ENCODE assay signal across 8 cellular contexts in the genomic region with DNA sequence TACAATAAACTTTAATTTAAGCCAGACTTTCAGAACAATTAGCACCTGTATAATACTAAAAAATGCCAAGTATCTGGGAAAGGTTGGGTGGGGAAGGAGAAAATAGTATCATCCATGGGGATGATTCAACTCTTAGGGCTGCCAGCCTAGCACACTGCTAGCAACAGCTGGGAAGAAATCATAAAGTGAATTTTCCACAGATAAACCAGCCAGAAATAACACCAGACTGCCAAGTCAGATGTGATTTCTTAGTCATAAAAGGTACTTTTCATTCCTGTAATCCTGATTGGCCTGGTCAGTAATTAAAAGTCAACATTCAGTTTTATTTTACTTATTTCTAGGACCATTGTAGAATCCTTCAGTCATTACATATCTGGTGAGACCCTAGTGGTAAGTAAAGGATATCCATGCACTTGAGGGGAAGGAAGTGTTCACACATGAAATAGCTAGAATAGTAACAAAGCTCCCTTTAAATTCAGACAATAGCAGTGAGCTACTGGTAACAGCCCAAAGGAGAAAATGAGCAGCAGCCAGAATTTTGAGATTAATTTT. TPM values are rescaled to one million over a fixed set of nuclear protein-coding genes. Genes with fewer than 3 reads are reported as not detected.
DNase-seq lines count a peak whose midpoint lies in the region; ATAC-seq, FAIRE-seq and TF ChIP-seq lines count a peak whose summit lies in the region.

No MANE protein-coding gene starts in this region.

- no peak overlapping the region for H2AFZ ChIP-seq in astrocyte (ENCODE audit: low read depth, low read length)

- FAIRE-seq in astrocyte (lab: Jason Lieb, UNC) = peak; percentile 39

- 0 out of 2 replicates have a peak overlapping the region, but pooled peaks have one; percentile 24 for H3K9ac ChIP-seq in BLaER1
- peak overlapping the region; percentile 85 for H3K9ac ChIP-seq in astrocyte (ENCODE audit: low read length)

- H3K27ac Mint-ChIP-seq in astrocyte (ENCODE audit: unreplicated experiment) (peak overlapping the region; percentile 98), glutamatergic neuron (ENCODE audit: unreplicated experiment) (no peak overlapping the region)

- no peaks in the 10 kb centered on the region for H3K36me3 ChIP-seq in BLaER1
- no peaks in the 10 kb centered on the region for H3K36me3 ChIP-seq in astrocyte (ENCODE audit: insufficient read depth, low read length)
- H3K36me3 ChIP-seq in lung (ENCODE audit: control insufficient read depth in 2 of 2, insufficient read depth in 2 of 2, low read length in 2 of 2) = no peaks in the 10 kb centered on the region

- H3K4me2 ChIP-seq in BLaER1 (peak overlapping the region; percentile 67), astrocyte (ENCODE audit: low read length) (peak overlapping the region; percentile 80)

- H3K36me3 Mint-ChIP-seq in astrocyte (ENCODE audit: low read depth, unreplicated experiment) (peaks cover 5% of the 10 kb centered on the region), glutamatergic neuron (ENCODE audit: unreplicated experiment) (no peaks in the 10 kb centered on the region)

- ATAC-seq in HG03060 (IDR thresholded peaks at IDR 0.05; ENCODE audit: low read depth, unreplicated experiment) (peak; percentile 5), lung (ENCODE audit: insufficient read depth, low FRiP score) (peak; percentile 22), HG03039 (IDR thresholded peaks at IDR 0.05; ENCODE audit: unreplicated experiment) (no peak), HG03432 (IDR thresholded peaks at IDR 0.05; ENCODE audit: unreplicated experiment) (no peak)

- DNase-seq in astrocyte (ENCODE audit: low read depth) = peak; percentile 97
- DNase-seq in lung (ENCODE audit: low spot score) = no peak
- no peak for DNase-seq in glutamatergic neuron
- no peak for DNase-seq in GOT3 (lab: John Stamatoyannopoulos, UW)

- H3K4me3 Mint-ChIP-seq in astrocyte (ENCODE audit: unreplicated experiment) = peak overlapping the region; percentile 66
- no peak overlapping the region for H3K4me3 Mint-ChIP-seq in glutamatergic neuron (ENCODE audit: unreplicated experiment)

- TF ChIP-seq CTCF in astrocyte (IDR thresholded peaks at IDR 0.05; ENCODE audit: insufficient read depth, low read depth, low read length) = peak; percentile 32
- TF ChIP-seq CTCF in lung (IDR thresholded peaks at IDR 0.05; ENCODE audit: control extremely low read depth, extremely low read depth) = no peak
- no peak for TF ChIP-seq CTCF in glutamatergic neuron (IDR thresholded peaks at IDR 0.05; ENCODE audit: partially characterized antibody, unreplicated experiment)

- H3K4me1 ChIP-seq in BLaER1 (peaks cover 45% of the 10 kb centered on the region), astrocyte (ENCODE audit: insufficient read depth, low read length) (peaks cover 55% of the 10 kb centered on the region), lung (ENCODE audit: control insufficient read depth in 2 of 2, insufficient read depth in 2 of 2, low read length in 2 of 2) (peaks cover 2 to 35% of the 10 kb centered on the region in 2 donors)

- H3K27me3 ChIP-seq in BLaER1 (no peaks in the 10 kb centered on the region), astrocyte (ENCODE audit: insufficient read depth, low read length) (no peaks in the 10 kb centered on the region), lung (ENCODE audit: control insufficient read depth, insufficient read depth) (no peaks in the 10 kb centered on the region)

- H3K27ac ChIP-seq in BLaER1 = peak overlapping the region; percentile 51; the same call in 1 of the 2 replicates
- H3K27ac ChIP-seq in astrocyte (ENCODE audit: low read depth, low read length) = peak overlapping the region; percentile 98
- peak overlapping the region; percentile 47 to 88 for H3K27ac ChIP-seq in lung (ENCODE audit: low read depth in 1 of 2, low read length in 1 of 2)

- peaks cover 10% of the 10 kb centered on the region; the same call in 1 of the 2 replicates for H4K20me1 ChIP-seq in BLaER1
- no peaks in the 10 kb centered on the region for H4K20me1 ChIP-seq in astrocyte (ENCODE audit: insufficient read depth, low read length)

- H3K4me3 ChIP-seq in BLaER1 (no peak overlapping the region), astrocyte (ENCODE audit: insufficient read depth, low read depth, low read length) (peak overlapping the region; percentile 14), lung (no peak overlapping the region)

- H3K4me1 Mint-ChIP-seq in astrocyte (ENCODE audit: low read depth, unreplicated experiment) = peaks cover 62% of the 10 kb centered on the region
- H3K4me1 Mint-ChIP-seq in glutamatergic neuron (ENCODE audit: low read depth, unreplicated experiment) = peaks cover 8% of the 10 kb centered on the region

- H3K79me2 ChIP-seq in astrocyte (ENCODE audit: insufficient read depth, low read length) = peaks cover 52% of the 10 kb centered on the region

- H3K9me3 Mint-ChIP-seq in astrocyte (ENCODE audit: unreplicated experiment) (no peaks in the 10 kb centered on the region), glutamatergic neuron (ENCODE audit: unreplicated experiment) (no peaks in the 10 kb centered on the region)

- no peaks in the 10 kb centered on the region for H3K27me3 Mint-ChIP-seq in astrocyte (ENCODE audit: low read depth, unreplicated experiment)
- H3K27me3 Mint-ChIP-seq in glutamatergic neuron (ENCODE audit: unreplicated experiment) = peaks cover 5% of the 10 kb centered on the region

- H3K9me3 ChIP-seq in BLaER1 (no peaks in the 10 kb centered on the region), astrocyte (ENCODE audit: insufficient read depth, low read depth, low read length) (no peaks in the 10 kb centered on the region), lung (ENCODE audit: control insufficient read depth in 2 of 2, insufficient read depth in 1 of 2, low read length in 1 of 2) (no peaks in the 10 kb centered on the region)

RNA-seq across cellular contexts. Expression of gene LIMS1, which starts 59.4 kb away (rescaled TPM):
- total RNA-seq in astrocyte = 202 and 205 TPM in 2 replicates
- 100 to 1,000 TPM in 1 of 2 donors, 10 to 100 TPM in 1; 96.6 to 102 TPM for total RNA-seq in lung
- 10 to 100 TPM; 26.7 to 84.2 TPM for polyA plus RNA-seq in lung
- total RNA-seq in glutamatergic neuron (ENCODE audit: unreplicated experiment) = 18.5 TPM

Comparison
In these comparisons a context has a peak if more than half of its experiments do, and no peak if none do; other contexts are left out.
1. ATAC-seq: peak in HG03060 (single experiment) and lung (single experiment); none in HG03039 (single experiment) and HG03432 (single experiment).
2. Peak in every context shown above with its lines, with median percentiles within 50 percentile points of each other: H3K27ac ChIP-seq.